ENCODE assay signal across 21 cellular contexts in genomic region chr2:184463102-184463865, GRCh38.
DNase-seq lines count a peak whose midpoint lies in the region; ATAC-seq, FAIRE-seq and TF ChIP-seq lines count a peak whose summit lies in the region.
"Had no signal": no experiment of that assay in that cellular context is flagged by ENCODE, and none has a peak within 500 bp of the region (broad histone marks: within the 10 kb centered on the region; RNA-seq: fewer than 3 reads in every experiment).

No MANE protein-coding gene starts in this region.

- H3K4me1 ChIP-seq in GM12878 (ENCODE audit: control insufficient read depth, insufficient read depth, low read length), result no peaks in the 10 kb centered on the region
- H3K4me1 ChIP-seq in pancreas, result peaks cover 14 to 22% (median 19%) of the 10 kb centered on the region in 3 donors
- H3K4me1 ChIP-seq in psoas muscle, result no peaks in the 10 kb centered on the region
- H3K4me1 ChIP-seq: gastroesophageal sphincter had no signal

- POLR2A ChIA-PET in GM12878 (lab: Charles Lee), result no interaction called here

- H3K9me3 ChIP-seq in GM12878 (replicated peaks; ENCODE audit: control insufficient read depth, insufficient read depth, low read length) (no peaks in the 10 kb centered on the region), pancreas (no peaks in the 10 kb centered on the region), psoas muscle (no peaks in the 10 kb centered on the region)
- H3K9me3 ChIP-seq: gastroesophageal sphincter, ovary, SK-N-SH had no signal

- no peaks in the 10 kb centered on the region for H4K20me1 ChIP-seq in GM12878 (ENCODE audit: control insufficient read depth, insufficient read depth)

- H3K4me3 ChIP-seq in GM12878 (no peak overlapping the region), pancreas (no peak overlapping the region), psoas muscle (no peak overlapping the region)
- H3K4me3 ChIP-seq: gastroesophageal sphincter, ovary had no signal

- CTCF ChIA-PET in GM12878 (lab: Yijun Ruan, JAX), result interaction anchor here (0.6 to 2.2 kb wide), 6 partner anchors 11 to 522 kb away, joined by 3 to 9 read pairs (median 4); no protein-coding TSS in a partner anchor

- TF ChIP-seq CTCF in GM12878 (IDR thresholded peaks at IDR 0.05 in 2 of 3, conservative IDR thresholded peaks at IDR 0.05 in 1 of 3; ENCODE audit: control insufficient read depth in 2 of 3, extremely low read depth in 1 of 3, insufficient read depth in 1 of 3, low read depth in 3 of 3, low read length in 3 of 3), result no peak
- TF ChIP-seq CTCF in pancreas (IDR thresholded peaks at IDR 0.05), result no peak
- no peak for TF ChIP-seq CTCF in psoas muscle (IDR thresholded peaks at IDR 0.05)

- 17% methylated on average over 4 of the region's 4 CpGs for WGBS in GM12878 (ENCODE audit: insufficient coverage, insufficient replicate concordance, low lambda C conversion rate, missing lambda C conversion rate)
- WGBS in pancreas, 2 donors, result 9 to 12% methylated on average over 4 of the region's 4 CpGs
- 51 to 64% (median 64%) methylated on average over 4 of the region's 4 CpGs for WGBS in psoas muscle, 3 donors

- TF ChIP-seq EP300 in GM12878 (IDR thresholded peaks at IDR 0.05; ENCODE audit: borderline replicate concordance in 1 of 2, control insufficient read depth in 1 of 2, low read depth in 2 of 2, low read length in 2 of 2), result no peak

- FAIRE-seq in GM12878 (lab: Jason Lieb, UNC), result no peak
- no peak for FAIRE-seq in pancreas (lab: Jason Lieb, UNC)
- FAIRE-seq in H54 (lab: Jason Lieb, UNC), result no peak

- BruUV-seq in GM12878 (replicated peaks; lab: Mats Ljungman, UMichigan), result no TSS peak

- H3K36me3 ChIP-seq in GM12878 (ENCODE audit: control insufficient read depth in 2 of 2, insufficient read depth in 2 of 2, low read length in 1 of 2) (no peaks in the 10 kb centered on the region), pancreas (no peaks in the 10 kb centered on the region), psoas muscle (ENCODE audit: insufficient read depth in 1 of 2, low read depth in 1 of 2) (no peaks in the 10 kb centered on the region)
- H3K36me3 ChIP-seq: gastroesophageal sphincter, ovary had no signal

- no peaks in the 10 kb centered on the region for H3K79me2 ChIP-seq in GM12878 (ENCODE audit: control insufficient read depth, insufficient read depth, low read length)

- H2AFZ ChIP-seq in GM12878 (ENCODE audit: control insufficient read depth, low read depth, low read length), result peak overlapping the region; percentile 13

- H3K9ac ChIP-seq in GM12878 (ENCODE audit: control insufficient read depth, insufficient read depth, low read length), result no peak overlapping the region
- H3K9ac ChIP-seq: SK-N-SH had no signal

- SMC1A ChIA-PET in GM12878 (lab: Charles Lee; ENCODE audit: uncharacterized antibody, unreplicated experiment), result interaction anchor here (0.7 to 3.1 kb wide), 6 partner anchors 9 to 25 kb away, joined by 3 to 11 read pairs (median 4); no protein-coding TSS in a partner anchor

- peak; percentile 65 for ATAC-seq in GM19023 (IDR thresholded peaks at IDR 0.05; ENCODE audit: unreplicated experiment)
- peak; percentile 44 for ATAC-seq in GM12878
- ATAC-seq in pancreas, result peak; percentile 80 to 95 (median 91)
- no peak for ATAC-seq in psoas muscle
- ATAC-seq: gastroesophageal sphincter, Panc1 had no signal

- in situ Hi-C loops in GM12878 (cut with MboI), result no loop called here

- RAD21 ChIA-PET in GM12878 (lab: Charles Lee; ENCODE audit: unreplicated experiment), result interaction anchor here (0.7 to 1.2 kb wide), 6 partner anchors 9 to 53 kb away, joined by 3 to 4 read pairs (median 3); no protein-coding TSS in a partner anchor

- TF ChIP-seq RAD21 in GM12878 (IDR thresholded peaks at IDR 0.05; ENCODE audit: insufficient read depth, low read depth, low read length), result no peak

- DNase-seq in NCI-H146 (lab: John Stamatoyannopoulos, UW) (peak; percentile 47), GM12878 (ENCODE audit: low read depth, low spot score) (no peak), pancreas (peak in 2 of 6 donors; percentile 20 to 30), GDM1 (lab: John Stamatoyannopoulos, UW) (no peak), psoas muscle (no peak), H54 (ENCODE audit: insufficient read length, low spot score) (no peak), AML-193 (lab: John Stamatoyannopoulos, UW) (no peak)
- DNase-seq: activated CD4-positive, alpha-beta T cell treated with anti-CD3 and anti-CD28 coated beads, Interleukin-2, amount 10 ng/mL, durations not matched to agents 7 days and 5 days; activated naive CD4-positive, alpha-beta T cell treated with anti-CD3 and anti-CD28 coated beads, Interleukin-2, amount 50 U/mL, for 16 hours; COR-L47; dermis blood vessel endothelial cell; erythroblast; GOT3; NCI-H1417; NCI-H2227 treated with DMSO at 0.1 percent for 48 hours; ovary; SK-N-SH had no signal

- H3K4me2 ChIP-seq in GM12878 (ENCODE audit: control insufficient read depth, insufficient read depth), result no peak overlapping the region
- H3K4me2 ChIP-seq: SK-N-SH had no signal

- no peak for TF ChIP-seq POLR2A in GM12878 (IDR thresholded peaks at IDR 0.05; ENCODE audit: low read depth, low read length)
- TF ChIP-seq POLR2A in H54 (IDR thresholded peaks at IDR 0.05; ENCODE audit: low read depth, low read length), result no peak

- no peaks in the 10 kb centered on the region for H3K27me3 ChIP-seq in GM12878 (replicated peaks in 1 of 2; ENCODE audit: control insufficient read depth in 2 of 2, insufficient read depth in 2 of 2, low read length in 1 of 2)
- no peaks in the 10 kb centered on the region for H3K27me3 ChIP-seq in pancreas
- H3K27me3 ChIP-seq in psoas muscle (ENCODE audit: insufficient read depth in 3 of 3, low read length in 2 of 3), result peaks cover 0 to 2% (median 2%) of the 10 kb centered on the region in 3 donors
- H3K27me3 ChIP-seq: gastroesophageal sphincter, ovary had no signal

- intact Hi-C loops in GM12878 (cut with micrococcal nuclease; ENCODE audit: unreplicated experiment), result no loop called here
- intact Hi-C loops in pancreas (cut with DNase I), result no loop called here
- intact Hi-C loops in psoas muscle (cut with DNase I), result no loop called here

- H3K27ac ChIP-seq in GM12878 (ENCODE audit: control insufficient read depth, insufficient read depth), result no peak overlapping the region
- H3K27ac ChIP-seq in pancreas, result peak overlapping the region in 2 of 4 donors; percentile 6 to 15
- H3K27ac ChIP-seq in psoas muscle, result no peak overlapping the region
- H3K27ac ChIP-seq: gastroesophageal sphincter, HL-60, ovary had no signal

TF ChIP-seq in GM12878, 131 proteins besides CTCF, POLR2A, EP300 and RAD21:
- no peak for TF ChIP-seq KDM1A (IDR thresholded peaks at IDR 0.05; ENCODE audit: borderline replicate concordance)
- no peak for TF ChIP-seq TARDBP (IDR thresholded peaks at IDR 0.05; ENCODE audit: borderline replicate concordance)
- no peak for TF ChIP-seq LARP7 (IDR thresholded peaks at IDR 0.05)
- no peak for TF ChIP-seq NRF1 (conservative IDR thresholded peaks at IDR 0.05; ENCODE audit: low read depth, low read length)
- no peak for TF ChIP-seq PBX3 (IDR thresholded peaks at IDR 0.05; ENCODE audit: insufficient replicate concordance, low read depth, low read length)
- TF ChIP-seq HSF1 (IDR thresholded peaks at IDR 0.05; ENCODE audit: low read depth, low read length), result no peak
- no peak for TF ChIP-seq YBX1 (IDR thresholded peaks at IDR 0.05)
- no peak for TF ChIP-seq SRF (IDR thresholded peaks at IDR 0.05; ENCODE audit: low read depth in 2 of 2, low read length in 2 of 2)
- TF ChIP-seq MTA3 (IDR thresholded peaks at IDR 0.05; ENCODE audit: borderline replicate concordance, low read length), result no peak
- no peak for TF ChIP-seq SIX5 (IDR thresholded peaks at IDR 0.05; ENCODE audit: low read depth, low read length, severe bottlenecking)
- TF ChIP-seq BACH1 (IDR thresholded peaks at IDR 0.05; ENCODE audit: borderline replicate concordance), result no peak

Comparison
In these comparisons a context has a peak if more than half of its experiments do, and no peak if none do; other contexts are left out.
1. ATAC-seq: peak in GM19023 (single experiment), GM12878 (single experiment) and pancreas (4 of 4); none in psoas muscle (0 of 4).